17 cellular contexts compared by ENCODE assay signal in the genomic region with DNA sequence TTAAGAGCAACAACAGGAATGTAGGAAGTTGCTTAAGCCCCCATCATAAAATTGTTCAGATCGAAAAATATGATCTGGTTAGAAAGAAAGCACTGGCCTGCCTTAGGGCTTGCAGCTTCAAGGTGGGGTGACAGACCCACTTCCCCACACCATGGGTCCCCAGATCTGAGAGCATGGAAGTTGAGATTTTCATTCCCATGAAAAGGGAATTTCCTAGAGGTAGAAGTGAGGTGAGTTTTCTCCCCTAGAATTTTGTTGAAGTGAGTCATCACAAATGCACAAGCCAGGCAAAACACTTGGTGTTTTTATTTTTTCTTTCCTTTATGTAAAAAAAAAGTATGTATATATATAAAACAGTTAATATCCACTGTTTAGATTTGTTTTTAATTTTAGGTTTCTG.
DNase-seq lines count a peak whose midpoint lies in the region; ATAC-seq, FAIRE-seq and TF ChIP-seq lines count a peak whose summit lies in the region.
"Had no signal": no experiment of that assay in that cellular context is flagged by ENCODE, and none has a peak within 500 bp of the region (broad histone marks: within the 10 kb centered on the region; RNA-seq: fewer than 3 reads in every experiment).

No MANE protein-coding gene starts in this region.

- no peak for DNase-seq in activated T-cell treated with anti-CD3 and anti-CD28 coated beads, Interleukin-2, amount 50 U/mL, for 72 hours
- no peak for DNase-seq in activated T-cell treated with anti-CD3 and anti-CD28 coated beads, Interleukin-2, amount 50 U/mL, for 1 hour
- DNase-seq in activated CD4-positive, alpha-beta memory T cell treated with anti-CD3 and anti-CD28 coated beads for 36 hours = no peak
- DNase-seq in hepatocyte (ENCODE audit: low spot score) (no peak), type B pancreatic cell (ENCODE audit: extremely low spot score, unreplicated experiment) (no peak), frontal cortex (ENCODE audit: low spot score in 2 of 2) (no peak), suprapubic skin (ENCODE audit: low spot score in 2 of 2) (no peak), DMS53 treated with DMSO at 0.1 percent for 48 hours (lab: John Stamatoyannopoulos, UW; ENCODE audit: unreplicated experiment) (no peak)
- DNase-seq: DMS153; dorsolateral prefrontal cortex; left cardiac atrium; naive thymus-derived CD4-positive, alpha-beta T cell; NCI-H1048; OCI-M1; spleen; T1000; upper lobe of left lung had no signal

- TF ChIP-seq POLR2A in suprapubic skin (IDR thresholded peaks at IDR 0.05) = no peak

- H3K36me3 ChIP-seq in hepatocyte (replicated peaks; ENCODE audit: insufficient read depth, low read depth) = no peaks in the 10 kb centered on the region
- no peaks in the 10 kb centered on the region for H3K36me3 ChIP-seq in suprapubic skin
- H3K36me3 ChIP-seq: spleen, upper lobe of left lung had no signal

- H3K9me3 ChIP-seq in hepatocyte (ENCODE audit: low read depth) = no peaks in the 10 kb centered on the region
- no peaks in the 10 kb centered on the region for H3K9me3 ChIP-seq in suprapubic skin
- H3K9me3 ChIP-seq: spleen, upper lobe of left lung had no signal

- H3K4me3 Mint-ChIP-seq in activated T-cell treated with anti-CD3 and anti-CD28 coated beads, Interleukin-2, amount 50 U/mL, for 72 hours = peak overlapping the region; percentile 22 to 31
- no peak overlapping the region for H3K4me3 Mint-ChIP-seq in activated CD4-positive, alpha-beta memory T cell treated with anti-CD3 and anti-CD28 coated beads for 36 hours
- no peak overlapping the region for H3K4me3 Mint-ChIP-seq in type B pancreatic cell

- CTCF ChIA-PET in activated CD4-positive, alpha-beta memory T cell treated with anti-CD3 and anti-CD28 coated beads for 36 hours (lab: Charles Lee) = interaction anchor here (0.9 to 1.8 kb wide), 2 partner anchors 123 to 331 kb away, joined by 3 to 4 read pairs; no protein-coding TSS in a partner anchor

- ATAC-seq in activated T-cell treated with anti-CD3 and anti-CD28 coated beads, Interleukin-2, amount 50 U/mL, for 72 hours (replicated peaks in 1 of 2) = no peak
- ATAC-seq: left cardiac atrium; naive thymus-derived CD4-positive, alpha-beta T cell had no signal

- no peaks in the 10 kb centered on the region for H3K9me3 Mint-ChIP-seq in activated T-cell treated with anti-CD3 and anti-CD28 coated beads, Interleukin-2, amount 50 U/mL, for 72 hours
- no peaks in the 10 kb centered on the region for H3K9me3 Mint-ChIP-seq in activated CD4-positive, alpha-beta memory T cell treated with anti-CD3 and anti-CD28 coated beads for 36 hours
- no peaks in the 10 kb centered on the region for H3K9me3 Mint-ChIP-seq in type B pancreatic cell

- H3K4me1 ChIP-seq in hepatocyte (ENCODE audit: insufficient read depth) (peaks cover 24% of the 10 kb centered on the region), suprapubic skin (peaks cover 17% of the 10 kb centered on the region)

- WGBS in hepatocyte (ENCODE audit: low lambda C conversion rate, missing lambda C conversion rate) = 36% methylated on average over 1 of the region's 1 CpG
- WGBS in suprapubic skin = 66% methylated on average over 1 of the region's 1 CpG

- H3K4me2 ChIP-seq in hepatocyte = peak overlapping the region; percentile 21

- no peak overlapping the region for H2AFZ ChIP-seq in hepatocyte

- no peaks in the 10 kb centered on the region for H3K79me2 ChIP-seq in hepatocyte

- H3K4me3 ChIP-seq in hepatocyte (no peak overlapping the region), suprapubic skin (no peak overlapping the region)
- H3K4me3 ChIP-seq: dorsolateral prefrontal cortex, spleen, upper lobe of left lung had no signal

- TF ChIP-seq CTCF in hepatocyte (IDR thresholded peaks at IDR 0.05; ENCODE audit: poor library complexity) (no peak), type B pancreatic cell (conservative IDR thresholded peaks at IDR 0.05) (no peak), suprapubic skin (IDR thresholded peaks at IDR 0.05) (no peak)

- H3K4me1 Mint-ChIP-seq in activated T-cell treated with anti-CD3 and anti-CD28 coated beads, Interleukin-2, amount 50 U/mL, for 72 hours (ENCODE audit: low read depth) = peaks cover 96% of the 10 kb centered on the region
- H3K4me1 Mint-ChIP-seq in activated CD4-positive, alpha-beta memory T cell treated with anti-CD3 and anti-CD28 coated beads for 36 hours (ENCODE audit: low read depth) = peaks cover 92% of the 10 kb centered on the region
- H3K4me1 Mint-ChIP-seq in type B pancreatic cell (ENCODE audit: unreplicated experiment) = peaks cover 47% of the 10 kb centered on the region

- H3K27ac ChIP-seq in hepatocyte (peak overlapping the region; percentile 65), suprapubic skin (no peak overlapping the region)
- H3K27ac ChIP-seq: dorsolateral prefrontal cortex, upper lobe of left lung had no signal

- POLR2A ChIA-PET in activated CD4-positive, alpha-beta memory T cell treated with anti-CD3 and anti-CD28 coated beads for 36 hours (lab: Charles Lee) = no interaction called here

- no peak for FAIRE-seq in frontal cortex (lab: Jason Lieb, UNC)

- H3K27me3 ChIP-seq in hepatocyte (no peaks in the 10 kb centered on the region), suprapubic skin (no peaks in the 10 kb centered on the region)
- H3K27me3 ChIP-seq: upper lobe of left lung had no signal

- H3K9me2 ChIP-seq in hepatocyte (replicated peaks; ENCODE audit: insufficient read depth) = no peaks in the 10 kb centered on the region

- H3K27ac Mint-ChIP-seq in activated T-cell treated with anti-CD3 and anti-CD28 coated beads, Interleukin-2, amount 50 U/mL, for 72 hours = no peak overlapping the region
- peak overlapping the region; percentile 53 for H3K27ac Mint-ChIP-seq in activated CD4-positive, alpha-beta memory T cell treated with anti-CD3 and anti-CD28 coated beads for 36 hours
- H3K27ac Mint-ChIP-seq in type B pancreatic cell = peak overlapping the region; percentile 88

- no peak for TF ChIP-seq EP300 in suprapubic skin (IDR thresholded peaks at IDR 0.05)

- H3K27me3 Mint-ChIP-seq in activated T-cell treated with anti-CD3 and anti-CD28 coated beads, Interleukin-2, amount 50 U/mL, for 72 hours (ENCODE audit: low read depth) = no peaks in the 10 kb centered on the region
- H3K27me3 Mint-ChIP-seq in activated CD4-positive, alpha-beta memory T cell treated with anti-CD3 and anti-CD28 coated beads for 36 hours = no peaks in the 10 kb centered on the region
- H3K27me3 Mint-ChIP-seq in type B pancreatic cell = peaks cover 4% of the 10 kb centered on the region
- H3K27me3 Mint-ChIP-seq: naive thymus-derived CD4-positive, alpha-beta T cell had no signal

- H4K20me1 ChIP-seq in hepatocyte (ENCODE audit: insufficient read depth, poor library complexity, severe bottlenecking) = no peaks in the 10 kb centered on the region

- intact Hi-C loops in activated CD4-positive, alpha-beta memory T cell treated with anti-CD3 and anti-CD28 coated beads for 36 hours (cut with micrococcal nuclease) = loop anchor here (1.0 to 10.0 kb wide), 4 partner anchors 33 to 427 kb away; no protein-coding TSS in a partner anchor

- no peaks in the 10 kb centered on the region for H3K36me3 Mint-ChIP-seq in activated T-cell treated with anti-CD3 and anti-CD28 coated beads, Interleukin-2, amount 50 U/mL, for 72 hours (ENCODE audit: insufficient read depth in 2 of 2)
- peaks cover 2% of the 10 kb centered on the region for H3K36me3 Mint-ChIP-seq in activated CD4-positive, alpha-beta memory T cell treated with anti-CD3 and anti-CD28 coated beads for 36 hours
- no peaks in the 10 kb centered on the region for H3K36me3 Mint-ChIP-seq in type B pancreatic cell

Comparison
In these comparisons a context has a peak if more than half of its experiments do, and no peak if none do; other contexts are left out.
1. H3K4me3 Mint-ChIP-seq: peak in activated T-cell treated with anti-CD3 and anti-CD28 coated beads, Interleukin-2, amount 50 U/mL, for 72 hours (2 of 2); none in activated CD4-positive, alpha-beta memory T cell treated with anti-CD3 and anti-CD28 coated beads for 36 hours (single experiment) and type B pancreatic cell (single experiment).